9 cellular contexts compared by ENCODE assay signal in the genomic region with DNA sequence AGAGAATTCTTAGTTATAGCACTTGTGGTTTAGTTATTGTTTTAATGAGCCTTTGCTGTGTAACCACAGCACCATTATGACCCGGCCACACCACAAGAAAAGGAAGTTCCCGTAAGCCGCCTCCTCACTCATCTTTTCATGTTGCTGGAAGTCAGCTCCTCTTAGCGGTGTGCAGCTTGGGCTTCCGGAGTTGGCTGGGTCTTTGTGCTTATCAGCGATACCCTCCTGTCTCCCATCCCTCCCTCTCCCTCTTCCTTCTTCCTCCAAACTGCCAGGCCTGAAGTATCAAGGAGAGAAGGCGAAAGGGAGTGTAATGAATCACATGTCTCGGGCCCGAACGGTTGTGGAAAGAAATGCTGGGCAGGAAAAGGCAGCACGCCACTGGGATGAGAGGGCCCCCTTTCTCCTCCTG.
A peak's percentile ranks its signal among the peaks of the same experiment; 100 is the strongest.
DNase-seq lines count a peak whose midpoint lies in the region; ATAC-seq and TF ChIP-seq lines count a peak whose summit lies in the region.
"Had no signal": no experiment of that assay in that cellular context is flagged by ENCODE, and none has a peak within 500 bp of the region (broad histone marks: within the 10 kb centered on the region; RNA-seq: fewer than 3 reads in every experiment).

No MANE protein-coding gene starts in this region.

- H2BK120ac ChIP-seq in mesenchymal stem cell (ENCODE audit: low read depth, low read length): no peak overlapping the region

- H3K4ac ChIP-seq in mesenchymal stem cell (ENCODE audit: low read depth in 1 of 2, low read length in 2 of 2): no peak overlapping the region

- H3K79me1 ChIP-seq in mesenchymal stem cell (replicated peaks; ENCODE audit: low read length, poor library complexity, severe bottlenecking): no peaks in the 10 kb centered on the region

- H3K36me3 ChIP-seq in brain microvascular endothelial cell (replicated peaks): no peaks in the 10 kb centered on the region
- no peaks in the 10 kb centered on the region for H3K36me3 ChIP-seq in mesenchymal stem cell (ENCODE audit: control insufficient read depth in 1 of 2, insufficient read depth in 2 of 2, low read depth in 1 of 2, low read length in 2 of 2)
- H3K36me3 ChIP-seq: lower lobe of right lung had no signal

- peaks cover 7% of the 10 kb centered on the region for H3K9me3 Mint-ChIP-seq in T-helper 1 cell treated with Interleukin-12 subunit alpha and Interleukin-12 subunit beta and Interleukin-4 antibody, amounts not matched to agents 30 μg/mL and 1 μg/mL, for 36 hours

- H3K23ac ChIP-seq in mesenchymal stem cell (ENCODE audit: low read length in 2 of 2): no peak overlapping the region

- H3K9me3 ChIP-seq in mesenchymal stem cell (ENCODE audit: control insufficient read depth, low read length): no peaks in the 10 kb centered on the region
- H3K9me3 ChIP-seq: lower lobe of right lung had no signal

- no peak overlapping the region for H3K14ac ChIP-seq in mesenchymal stem cell (ENCODE audit: low read length in 2 of 2)

- H3K9ac ChIP-seq in mesenchymal stem cell (ENCODE audit: low read length): no peak overlapping the region

- no peak for TF ChIP-seq CTCF in brain microvascular endothelial cell (IDR thresholded peaks at IDR 0.05; ENCODE audit: low read depth, low read length, missing control alignments)

- no peak overlapping the region for H2AK5ac ChIP-seq in mesenchymal stem cell (ENCODE audit: low read length, severe bottlenecking)

- H3K4me3 ChIP-seq in brain microvascular endothelial cell (ENCODE audit: low read depth, low read length) (no peak overlapping the region), mesenchymal stem cell (ENCODE audit: insufficient read depth in 1 of 2, low read depth in 1 of 2, low read length in 2 of 2) (peak overlapping the region in 1 of 2 experiments; percentile 40)
- H3K4me3 ChIP-seq: lower lobe of right lung had no signal

- H4K8ac ChIP-seq in mesenchymal stem cell (ENCODE audit: low read length): no peak overlapping the region

- H3K4me1 ChIP-seq in mesenchymal stem cell (ENCODE audit: control insufficient read depth, insufficient read depth, low read depth, low read length): no peaks in the 10 kb centered on the region
- H3K4me1 ChIP-seq: lower lobe of right lung had no signal

- no peak overlapping the region for H2BK15ac ChIP-seq in mesenchymal stem cell (ENCODE audit: low read depth, poor library complexity, severe bottlenecking)

- H3K27ac ChIP-seq in brain microvascular endothelial cell (no peak overlapping the region), mesenchymal stem cell (ENCODE audit: low read length, poor library complexity, severe bottlenecking) (no peak overlapping the region)
- H3K27ac ChIP-seq: lower lobe of right lung had no signal

- peaks cover 60% of the 10 kb centered on the region for H3K4me1 Mint-ChIP-seq in T-helper 1 cell treated with Interleukin-12 subunit alpha and Interleukin-12 subunit beta and Interleukin-4 antibody, amounts not matched to agents 30 μg/mL and 1 μg/mL, for 36 hours (ENCODE audit: low read depth)

- H3K4me3 Mint-ChIP-seq in T-helper 1 cell treated with Interleukin-12 subunit alpha and Interleukin-12 subunit beta and Interleukin-4 antibody, amounts not matched to agents 30 μg/mL and 1 μg/mL, for 36 hours: peak overlapping the region; percentile 76

- H3K4me2 ChIP-seq in mesenchymal stem cell (ENCODE audit: low read length, poor library complexity, severe bottlenecking): no peak overlapping the region

- ATAC-seq in GM18907 (IDR thresholded peaks at IDR 0.05; ENCODE audit: unreplicated experiment) (peak; percentile 92), HG02885 (IDR thresholded peaks at IDR 0.05; ENCODE audit: poor library complexity, unreplicated experiment) (peak; percentile 83), left lobe of liver (no peak)

- no peaks in the 10 kb centered on the region for H3K27me3 ChIP-seq in brain microvascular endothelial cell (replicated peaks)
- peaks cover 0 to 3% of the 10 kb centered on the region in 2 experiments for H3K27me3 ChIP-seq in mesenchymal stem cell (ENCODE audit: control insufficient read depth in 1 of 2, insufficient read depth in 1 of 2, low read length in 2 of 2)

- in situ Hi-C loops in brain microvascular endothelial cell (cut with HindIII; ENCODE audit: low pct_ligation_motif_present, low sequenced_read_pairs): no loop called here

- H3K18ac ChIP-seq in mesenchymal stem cell (ENCODE audit: low read depth in 1 of 2, low read length in 2 of 2): no peak overlapping the region

- DNase-seq in brain microvascular endothelial cell (peak; percentile 1), SW 1271 (lab: John Stamatoyannopoulos, UW) (no peak), left lobe of liver (ENCODE audit: low spot score) (no peak), mesenchymal stem cell (no peak)
- peak; percentile 67 for DNase-seq in stimulated activated CD8-positive, alpha-beta memory T cell treated with anti-CD3 and anti-CD28 coated beads, Interleukin-4, amount 100 ng/mL, for 48 hours
- DNase-seq: lower lobe of right lung had no signal

- no peak overlapping the region for H2BK5ac ChIP-seq in mesenchymal stem cell (ENCODE audit: low read depth, low read length, poor library complexity, severe bottlenecking)

- H3K36me3 Mint-ChIP-seq in T-helper 1 cell treated with Interleukin-12 subunit alpha and Interleukin-12 subunit beta and Interleukin-4 antibody, amounts not matched to agents 30 μg/mL and 1 μg/mL, for 36 hours (ENCODE audit: low read depth): peaks cover 14% of the 10 kb centered on the region

- WGBS in mesenchymal stem cell: 81% methylated on average over 10 of the region's 11 CpGs

- H2AFZ ChIP-seq in mesenchymal stem cell (ENCODE audit: low read depth, low read length): no peak overlapping the region

- H4K91ac ChIP-seq in mesenchymal stem cell (ENCODE audit: low read length): no peak overlapping the region

- no peak overlapping the region for H2BK12ac ChIP-seq in mesenchymal stem cell (ENCODE audit: low read length in 2 of 2)

- peak overlapping the region; percentile 84 for H3K27ac Mint-ChIP-seq in T-helper 1 cell treated with Interleukin-12 subunit alpha and Interleukin-12 subunit beta and Interleukin-4 antibody, amounts not matched to agents 30 μg/mL and 1 μg/mL, for 36 hours

- H3K27me3 Mint-ChIP-seq in T-helper 1 cell treated with Interleukin-12 subunit alpha and Interleukin-12 subunit beta and Interleukin-4 antibody, amounts not matched to agents 30 μg/mL and 1 μg/mL, for 36 hours (ENCODE audit: low read depth): peaks cover 75% of the 10 kb centered on the region

Comparison
In these comparisons a context has a peak if more than half of its experiments do, and no peak if none do; other contexts are left out.
1. DNase-seq: peak in brain microvascular endothelial cell (single experiment) and stimulated activated CD8-positive, alpha-beta memory T cell treated with anti-CD3 and anti-CD28 coated beads, Interleukin-4, amount 100 ng/mL, for 48 hours (single experiment); none in SW 1271 (0 of 2), left lobe of liver (single experiment) and mesenchymal stem cell (single experiment).